Comparison of ENCODE assay signal across 25 cellular contexts in the genomic region with DNA sequence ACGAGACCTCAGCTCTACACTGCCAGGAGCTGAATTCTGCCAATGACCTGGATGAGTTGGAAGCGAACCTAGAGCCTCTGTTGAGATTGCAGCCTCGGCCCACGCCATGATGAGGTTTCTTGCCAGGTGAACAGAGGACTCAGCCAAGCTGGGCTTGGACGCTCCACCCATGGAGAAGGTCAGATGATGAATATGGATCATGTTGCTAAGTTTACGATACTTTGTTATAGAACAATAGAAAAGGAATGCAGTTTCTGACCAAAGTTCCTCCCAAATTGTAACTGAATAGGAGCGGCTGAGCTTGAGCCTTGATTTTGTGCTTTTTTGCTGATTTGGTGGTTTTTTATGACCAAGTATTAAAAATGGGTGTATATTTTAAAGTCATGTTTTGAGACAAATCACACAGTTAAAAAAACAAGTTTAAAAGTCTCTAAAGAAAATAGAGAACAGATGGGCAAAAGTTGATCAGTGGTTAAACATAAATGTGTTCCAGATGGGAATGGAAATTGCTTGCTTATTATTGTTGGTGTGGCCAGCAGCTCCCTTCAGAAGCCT. TPM values are rescaled to one million over a fixed set of nuclear protein-coding genes. Genes with fewer than 3 reads are reported as not detected.
A peak's percentile ranks its signal among the peaks of the same experiment; 100 is the strongest.
DNase-seq lines count a peak whose midpoint lies in the region; ATAC-seq and TF ChIP-seq lines count a peak whose summit lies in the region.
"Had no signal": no experiment of that assay in that cellular context is flagged by ENCODE, and none has a peak within 500 bp of the region (broad histone marks: within the 10 kb centered on the region; RNA-seq: fewer than 3 reads in every experiment).

No MANE protein-coding gene starts in this region.

- no peak for ATAC-seq in natural killer cell treated with Interleukin-12 subunit alpha and Interleukin-12 subunit beta and Interleukin-15 and Interleukin-18, amount 100 ng/mL, for 72 hours
- ATAC-seq: activated CD4-positive, CD25-positive, alpha-beta regulatory T cell treated with anti-CD3 and anti-CD28 coated beads, Interleukin-2, amount 50 U/mL, for 24 hours; activated CD8-positive, alpha-beta T cell treated with anti-CD3 and anti-CD28 coated beads, Interleukin-2, amount 10 ng/mL, durations not matched to agents 7 days and 5 days; gastrocnemius medialis; mucosa of descending colon; stimulated activated effector memory CD8-positive, alpha-beta T cell treated with anti-CD3 and anti-CD28 coated beads, Interleukin-12 subunit alpha, Interleukin-12 subunit beta, amount 100 ng/mL, for 72 hours had no signal

- no peak for TF ChIP-seq CTCF in BJ (IDR thresholded peaks at IDR 0.05; ENCODE audit: insufficient read depth, low read depth, low read length)
- no peak for TF ChIP-seq CTCF in tibial nerve (IDR thresholded peaks at IDR 0.05)

- no peaks in the 10 kb centered on the region for H3K36me3 ChIP-seq in BJ (ENCODE audit: control insufficient read depth, insufficient read depth, low read length)
- H3K36me3 ChIP-seq in tibial nerve, result no peaks in the 10 kb centered on the region
- H3K36me3 ChIP-seq: gastrocnemius medialis had no signal

- TF ChIP-seq EP300 in Ishikawa (IDR thresholded peaks at IDR 0.05; ENCODE audit: borderline replicate concordance) (peak; percentile 61), tibial nerve (IDR thresholded peaks at IDR 0.05) (no peak)

- H3K9me3 Mint-ChIP-seq in natural killer cell treated with Interleukin-12 subunit alpha and Interleukin-12 subunit beta and Interleukin-15 and Interleukin-18, amount 100 ng/mL, for 72 hours, result no peaks in the 10 kb centered on the region
- H3K9me3 Mint-ChIP-seq: stimulated activated effector memory CD8-positive, alpha-beta T cell treated with anti-CD3 and anti-CD28 coated beads, Interleukin-12 subunit alpha, Interleukin-12 subunit beta, amount 100 ng/mL, for 72 hours had no signal

- no peak for TF ChIP-seq POLR2A in tibial nerve (IDR thresholded peaks at IDR 0.05)

- TF ChIP-seq RAD21 in Ishikawa (IDR thresholded peaks at IDR 0.05; ENCODE audit: low read depth), result no peak; the same call in 1 of the 2 replicates

- H3K36me3 Mint-ChIP-seq in natural killer cell treated with Interleukin-12 subunit alpha and Interleukin-12 subunit beta and Interleukin-15 and Interleukin-18, amount 100 ng/mL, for 72 hours, result no peaks in the 10 kb centered on the region
- H3K36me3 Mint-ChIP-seq: stimulated activated effector memory CD8-positive, alpha-beta T cell treated with anti-CD3 and anti-CD28 coated beads, Interleukin-12 subunit alpha, Interleukin-12 subunit beta, amount 100 ng/mL, for 72 hours had no signal

- 45 to 67% methylated on average over 7 of the region's 7 CpGs for WGBS in tibial nerve, 2 donors

- H3K4me3 Mint-ChIP-seq in natural killer cell treated with Interleukin-12 subunit alpha and Interleukin-12 subunit beta and Interleukin-15 and Interleukin-18, amount 100 ng/mL, for 72 hours, result no peak overlapping the region
- H3K4me3 Mint-ChIP-seq: activated CD8-positive, alpha-beta T cell treated with anti-CD3 and anti-CD28 coated beads, Interleukin-2, amount 10 ng/mL, durations not matched to agents 7 days and 5 days; activated T-cell treated with anti-CD3 and anti-CD28 coated beads, Interleukin-2, amount 50 U/mL, for 24 hours; neural crest cell; stimulated activated effector memory CD8-positive, alpha-beta T cell treated with anti-CD3 and anti-CD28 coated beads, Interleukin-12 subunit alpha, Interleukin-12 subunit beta, amount 100 ng/mL, for 72 hours had no signal

- DNase-seq in BJ (ENCODE audit: low read depth) (peak; percentile 84), epidermal melanocyte (ENCODE audit: insufficient read length, low spot score) (peak; percentile 24), posterior vena cava (ENCODE audit: low spot score) (peak; percentile 37), tibial nerve (ENCODE audit: low spot score in 2 of 2) (no peak), G401 (ENCODE audit: low spot score) (no peak)
- DNase-seq in natural killer cell treated with Interleukin-12 subunit alpha and Interleukin-12 subunit beta and Interleukin-15 and Interleukin-18, amount 100 ng/mL, for 72 hours (ENCODE audit: low spot score), result no peak
- no peak for DNase-seq in stimulated activated CD4-positive, alpha-beta T cell treated with anti-CD3 and anti-CD28 coated beads, Interleukin-4, amount 100 ng/mL, for 1 hour
- DNase-seq: activated CD8-positive, alpha-beta T cell treated with anti-CD3 and anti-CD28 coated beads, Interleukin-2, amount 10 ng/mL, durations not matched to agents 7 days and 5 days; activated naive CD4-positive, alpha-beta T cell treated with Interleukin-2 at 50 U/mL for 16 hours; activated T-cell treated with anti-CD3 and anti-CD28 coated beads, Interleukin-2, amount 50 U/mL, for 24 hours; caudate nucleus; dermis blood vessel endothelial cell; DND-41; gastrocnemius medialis; hippocampal formation; mucosa of descending colon; NCI-H1436 treated with DMSO at 0.1 percent for 48 hours; NCI-H69; stimulated activated CD4-positive, alpha-beta T cell treated with anti-CD3 and anti-CD28 coated beads, Interleukin-1b, Interleukin-23, amount 100 ng/mL, for 48 hours; T1000 had no signal

- no peak overlapping the region for H3K27ac Mint-ChIP-seq in natural killer cell treated with Interleukin-12 subunit alpha and Interleukin-12 subunit beta and Interleukin-15 and Interleukin-18, amount 100 ng/mL, for 72 hours
- H3K27ac Mint-ChIP-seq: activated CD8-positive, alpha-beta T cell treated with anti-CD3 and anti-CD28 coated beads, Interleukin-2, amount 10 ng/mL, durations not matched to agents 7 days and 5 days; activated T-cell treated with anti-CD3 and anti-CD28 coated beads, Interleukin-2, amount 50 U/mL, for 24 hours; stimulated activated effector memory CD8-positive, alpha-beta T cell treated with anti-CD3 and anti-CD28 coated beads, Interleukin-12 subunit alpha, Interleukin-12 subunit beta, amount 100 ng/mL, for 72 hours had no signal

- no peaks in the 10 kb centered on the region for H3K4me1 Mint-ChIP-seq in natural killer cell treated with Interleukin-12 subunit alpha and Interleukin-12 subunit beta and Interleukin-15 and Interleukin-18, amount 100 ng/mL, for 72 hours (ENCODE audit: low read depth in 2 of 2)
- H3K4me1 Mint-ChIP-seq: neural crest cell; stimulated activated effector memory CD8-positive, alpha-beta T cell treated with anti-CD3 and anti-CD28 coated beads, Interleukin-12 subunit alpha, Interleukin-12 subunit beta, amount 100 ng/mL, for 72 hours had no signal

- H3K9me3 ChIP-seq in tibial nerve, result peaks cover 0 to 16% (median 2%) of the 10 kb centered on the region in 4 donors
- H3K9me3 ChIP-seq: gastrocnemius medialis, mucosa of descending colon had no signal

- H3K4me3 ChIP-seq in BJ (ENCODE audit: low read depth, low read length) (no peak overlapping the region), tibial nerve (no peak overlapping the region)
- H3K4me3 ChIP-seq: gastrocnemius medialis, mucosa of descending colon had no signal

- POLR2A ChIA-PET in BJ (lab: Charles Lee), result interaction anchor here (0.6 to 0.7 kb wide), 2 partner anchors 27 to 113 kb away, joined by 3 read pairs; no protein-coding TSS in a partner anchor

- peak overlapping the region in 1 of 4 donors; percentile 10 for H3K27ac ChIP-seq in tibial nerve
- H3K27ac ChIP-seq: gastrocnemius medialis, RWPE1 had no signal

- in situ Hi-C loops in G401 (cut with HindIII; ENCODE audit: low sequenced_read_pairs), result no loop called here

- intact Hi-C loops in posterior vena cava (cut with DNase I), result no loop called here

- CTCF ChIA-PET in BJ (lab: Yijun Ruan, JAX), result interaction anchor here (0.9 to 1.0 kb wide), 2 partner anchors 21 to 153 kb away, joined by 3 to 5 read pairs; no protein-coding TSS in a partner anchor

- peaks cover 0 to 3% of the 10 kb centered on the region in 2 donors for H3K27me3 Mint-ChIP-seq in natural killer cell treated with Interleukin-12 subunit alpha and Interleukin-12 subunit beta and Interleukin-15 and Interleukin-18, amount 100 ng/mL, for 72 hours
- H3K27me3 Mint-ChIP-seq: activated T-cell treated with anti-CD3 and anti-CD28 coated beads, Interleukin-2, amount 50 U/mL, for 24 hours had no signal

- H3K27me3 ChIP-seq in BJ (ENCODE audit: control insufficient read depth, insufficient read depth, low read length), result no peaks in the 10 kb centered on the region
- H3K27me3 ChIP-seq in tibial nerve, result no peaks in the 10 kb centered on the region
- H3K27me3 ChIP-seq: gastrocnemius medialis had no signal

- H3K4me1 ChIP-seq in tibial nerve, result peaks cover 0 to 3% (median 0%) of the 10 kb centered on the region in 4 donors
- H3K4me1 ChIP-seq: gastrocnemius medialis had no signal

TF ChIP-seq in Ishikawa, 13 proteins besides CTCF, POLR2A, EP300 and RAD21:
- TF ChIP-seq, protein P1, sequence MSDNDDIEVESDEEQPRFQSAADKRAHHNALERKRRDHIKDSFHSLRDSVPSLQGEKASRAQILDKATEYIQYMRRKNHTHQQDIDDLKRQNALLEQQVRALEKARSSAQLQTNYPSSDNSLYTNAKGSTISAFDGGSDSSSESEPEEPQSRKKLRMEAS (IDR thresholded peaks at IDR 0.05), result peak; percentile 43; the same call in 1 of the 2 replicates
- TF ChIP-seq NFIC (IDR thresholded peaks at IDR 0.05) (peak; percentile 56; the same call in 1 of the 2 replicates), YY1 (IDR thresholded peaks at IDR 0.05; ENCODE audit: low read depth) (peak; percentile 74; the same call in 1 of the 2 replicates), TCF12 (IDR thresholded peaks at IDR 0.05; ENCODE audit: low read depth) (peak; percentile 53), TEAD4 (IDR thresholded peaks at IDR 0.05) (peak; percentile 79), FOXM1 (IDR thresholded peaks at IDR 0.05; ENCODE audit: borderline replicate concordance, low read depth) (no peak), CEBPB (IDR thresholded peaks at IDR 0.05) (no peak)
- TF ChIP-seq, protein P2, sequence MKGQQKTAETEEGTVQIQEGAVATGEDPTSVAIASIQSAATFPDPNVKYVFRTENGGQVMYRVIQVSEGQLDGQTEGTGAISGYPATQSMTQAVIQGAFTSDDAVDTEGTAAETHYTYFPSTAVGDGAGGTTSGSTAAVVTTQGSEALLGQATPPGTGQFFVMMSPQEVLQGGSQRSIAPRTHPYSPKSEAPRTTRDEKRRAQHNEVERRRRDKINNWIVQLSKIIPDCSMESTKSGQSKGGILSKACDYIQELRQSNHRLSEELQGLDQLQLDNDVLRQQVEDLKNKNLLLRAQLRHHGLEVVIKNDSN (IDR thresholded peaks at IDR 0.05), result peak; percentile 66
TF ChIP-seq in Ishikawa: peak in this region for 6.

RNA-seq across cellular contexts. Expression of a gene that starts 32.9 kb away (rescaled TPM):
- polyA plus RNA-seq in BJ (2011; rRNA removed), result 0.54 TPM in 2 replicates
- 0.31 and 0.43 TPM in 2 replicates for polyA minus RNA-seq in BJ (2011; rRNA and poly(A)+ RNA removed)
- total RNA-seq in posterior vena cava (under 1 TPM in 1 of 2 donors, not detected in 1; 0.67 TPM), tibial nerve (under 1 TPM in 1 of 4 donors, not detected in 3; 0.98 TPM)
- total RNA-seq in natural killer cell treated with Interleukin-12 subunit alpha and Interleukin-12 subunit beta and Interleukin-15 and Interleukin-18, amount 100 ng/mL, for 72 hours, result 1 to 10 TPM in 1 of 2 donors, under 1 TPM in 1; 0.57 to 2.6 TPM
- total RNA-seq in G401 (2014; rRNA removed; shearing (Covaris generic)), result 4.0 TPM in 1 of 2 replicates, not detected in the other
- total RNA-seq: mucosa of descending colon had no signal

Comparison
In these comparisons a context has a peak if more than half of its experiments do, and no peak if none do; other contexts are left out.
1. DNase-seq: peak in BJ (single experiment), epidermal melanocyte (single experiment) and posterior vena cava (single experiment); none in tibial nerve (0 of 2), natural killer cell treated with Interleukin-12 subunit alpha and Interleukin-12 subunit beta and Interleukin-15 and Interleukin-18, amount 100 ng/mL, for 72 hours (single experiment), stimulated activated CD4-positive, alpha-beta T cell treated with anti-CD3 and anti-CD28 coated beads, Interleukin-4, amount 100 ng/mL, for 1 hour (single experiment) and G401 (single experiment).